8 cellular contexts compared by ENCODE assay signal in genomic region chr19:23762884-23763711, GRCh38. TPM values are rescaled to one million over a fixed set of nuclear protein-coding genes. Genes with fewer than 3 reads are reported as not detected.
DNase-seq lines count a peak whose midpoint lies in the region; ATAC-seq and TF ChIP-seq lines count a peak whose summit lies in the region.

No MANE protein-coding gene starts in this region.

- DNase-seq in T-cell (peak; percentile 66 to 86 (median 79)), astrocyte of the cerebellum (ENCODE audit: low read depth) (no peak), hepatocyte (ENCODE audit: low spot score) (peak; percentile 92), retina (peak; percentile 94), epidermal melanocyte (ENCODE audit: insufficient read length, low spot score) (no peak), NCI-H2107 treated with DMSO at 0.1 percent for 48 hours (lab: John Stamatoyannopoulos, UW; ENCODE audit: unreplicated experiment) (no peak)

- 1% methylated on average over 51 of the region's 51 CpGs for WGBS in hepatocyte (ENCODE audit: low lambda C conversion rate, missing lambda C conversion rate)

- H3K4me1 Mint-ChIP-seq in T-cell, result peaks cover 39 to 47% (median 44%) of the 10 kb centered on the region in 3 donors

- H3K27ac ChIP-seq in hepatocyte, result peak overlapping the region; percentile 88

- POLR2A ChIA-PET in T-cell (lab: Charles Lee), result interaction anchor here in 1 of 2 donors (0.6 to 0.7 kb wide), 3 partner anchors 49 to 351 kb away, joined by 3 to 8 read pairs (median 3); no protein-coding TSS in a partner anchor

- no peaks in the 10 kb centered on the region for H3K27me3 ChIP-seq in hepatocyte

- ATAC-seq in GM18517 (IDR thresholded peaks at IDR 0.05; ENCODE audit: unreplicated experiment) (peak; percentile 65), HG03378 (IDR thresholded peaks at IDR 0.05; ENCODE audit: unreplicated experiment) (peak; percentile 70), T-cell (replicated peaks in 1 of 4) (peak; percentile 78 to 79 (median 78))

- peaks cover 39% of the 10 kb centered on the region for H3K79me2 ChIP-seq in hepatocyte

- no peaks in the 10 kb centered on the region for H3K4me1 ChIP-seq in hepatocyte (ENCODE audit: insufficient read depth)

- H3K36me3 ChIP-seq in hepatocyte (replicated peaks; ENCODE audit: insufficient read depth, low read depth), result no peaks in the 10 kb centered on the region

- TF ChIP-seq CTCF in astrocyte of the cerebellum (IDR thresholded peaks at IDR 0.05; ENCODE audit: low read depth, low read length, missing control alignments) (no peak), hepatocyte (IDR thresholded peaks at IDR 0.05; ENCODE audit: poor library complexity) (no peak)

- peak overlapping the region; percentile 84 for H3K4me2 ChIP-seq in hepatocyte

- H4K20me1 ChIP-seq in hepatocyte (ENCODE audit: insufficient read depth, poor library complexity, severe bottlenecking), result no peaks in the 10 kb centered on the region

- peak overlapping the region; percentile 81 to 96 (median 95) for H3K4me3 Mint-ChIP-seq in T-cell

- in situ Hi-C loops in astrocyte of the cerebellum (cut with HindIII; ENCODE audit: low sequenced_read_pairs), result no loop called here

- no peaks in the 10 kb centered on the region for H3K9me2 ChIP-seq in hepatocyte (replicated peaks; ENCODE audit: insufficient read depth)

- H3K9me3 ChIP-seq in hepatocyte (ENCODE audit: low read depth), result no peaks in the 10 kb centered on the region

- peak overlapping the region; percentile 67 for H2AFZ ChIP-seq in hepatocyte

- H3K27ac Mint-ChIP-seq in T-cell, result peak overlapping the region; percentile 80 to 81

- no peaks in the 10 kb centered on the region for H3K27me3 Mint-ChIP-seq in T-cell

- H3K9me3 Mint-ChIP-seq in T-cell, result no peaks in the 10 kb centered on the region

- H3K36me3 Mint-ChIP-seq in T-cell, result no peaks in the 10 kb centered on the region

- CTCF ChIA-PET in T-cell (lab: Charles Lee), result interaction anchor here in 1 of 2 donors (0.6 kb wide), 1 partner anchor 9 kb away, joined by 5 read pairs; no protein-coding TSS in a partner anchor

- H3K4me3 ChIP-seq in astrocyte of the cerebellum (ENCODE audit: low read depth, low read length) (peak overlapping the region; percentile 69), hepatocyte (peak overlapping the region; percentile 86)

RNA-seq across cellular contexts. Expression of gene ZNF681, which starts 4.4 kb away (rescaled TPM):
- 1 to 10 TPM; 2.4 to 6.7 (median 5.5) TPM for total RNA-seq in T-cell
- 4.4 and 5.9 TPM in 2 replicates for total RNA-seq in hepatocyte
- 0.74 and 0.78 TPM in 2 replicates for polyA plus RNA-seq in hepatocyte

Comparison
In these comparisons a context has a peak if more than half of its experiments do, and no peak if none do; other contexts are left out.
1. DNase-seq: peak in T-cell (34 of 34), hepatocyte (single experiment) and retina (single experiment); none in astrocyte of the cerebellum (single experiment), epidermal melanocyte (single experiment) and NCI-H2107 treated with DMSO at 0.1 percent for 48 hours (single experiment).
2. Peak in every context shown above with its lines, with median percentiles within 50 percentile points of each other: ATAC-seq.